8 cellular contexts compared by ENCODE assay signal in genomic region chr13:72782717-72783116, GRCh38. TPM values are rescaled to one million over a fixed set of nuclear protein-coding genes. Genes with fewer than 3 reads are reported as not detected.
A peak's percentile ranks its signal among the peaks of the same experiment; 100 is the strongest.
DNase-seq lines count a peak whose midpoint lies in the region; ATAC-seq, FAIRE-seq and TF ChIP-seq lines count a peak whose summit lies in the region.

No MANE protein-coding gene starts in this region.

- H3F3A ChIP-seq in SU-DHL-6 (ENCODE audit: insufficient read depth): 0 out of 2 replicates have a peak, but pooled peaks cover 3% of the 10 kb centered on the region

- TF ChIP-seq CTCF in SU-DHL-6 (IDR thresholded peaks at IDR 0.05; ENCODE audit: insufficient read depth, low read length, poor library complexity, severe bottlenecking) (no peak), gastrocnemius medialis (IDR thresholded peaks at IDR 0.05 in 4 of 5, conservative IDR thresholded peaks at IDR 0.05 in 1 of 5) (no peak)

- H3K27me3 ChIP-seq in SU-DHL-6 (ENCODE audit: low read length): no peaks in the 10 kb centered on the region
- H3K27me3 ChIP-seq in gastrocnemius medialis: no peaks in the 10 kb centered on the region

- in situ Hi-C loops in gastrocnemius medialis (cut with MboI; ENCODE audit: low sequenced_read_pairs in 4 of 4): loop anchor here in 1 of 4 donors (5.0 kb wide), 1 partner anchor 55 kb away; the partner anchor contains the start of genes BORA and MZT1

- H3K36me3 ChIP-seq in SU-DHL-6 (ENCODE audit: low read length): peaks cover 17% of the 10 kb centered on the region; the same call in 1 of the 2 replicates
- H3K36me3 ChIP-seq in gastrocnemius medialis: peaks cover 0 to 19% of the 10 kb centered on the region in 2 donors

- ATAC-seq in gastrocnemius medialis (no peak), GM21576 (IDR thresholded peaks at IDR 0.05; ENCODE audit: unreplicated experiment) (no peak)

- H2AFZ ChIP-seq in SU-DHL-6 (ENCODE audit: low read depth, low read length, severe bottlenecking): no peak overlapping the region

- peak overlapping the region; percentile 89 for H3K9ac ChIP-seq in SU-DHL-6 (ENCODE audit: low read length)

- no peaks in the 10 kb centered on the region for H3K9me2 ChIP-seq in SU-DHL-6 (replicated peaks; ENCODE audit: insufficient read depth, low read length)

- no peaks in the 10 kb centered on the region for H3K9me3 ChIP-seq in SU-DHL-6 (ENCODE audit: insufficient read depth, low read length)
- H3K9me3 ChIP-seq in gastrocnemius medialis: no peaks in the 10 kb centered on the region

- H3K4me2 ChIP-seq in SU-DHL-6 (ENCODE audit: low read depth, low read length, poor library complexity, severe bottlenecking): peak overlapping the region; percentile 92

- no peak for TF ChIP-seq POLR2A in gastrocnemius medialis (IDR thresholded peaks at IDR 0.05)

- DNase-seq in NCI-H2171 treated with DMSO at 0.1 percent for 48 hours (lab: John Stamatoyannopoulos, UW) (peak; percentile 13), NCI-H2171 (lab: John Stamatoyannopoulos, UW) (no peak), fibroblast of peridontal ligament (ENCODE audit: extremely low read depth) (peak; percentile 29), gastrocnemius medialis (no peak), RCC 7860 (ENCODE audit: low spot score) (no peak), HuH-7.5 (ENCODE audit: low spot score) (no peak)

- no peak for FAIRE-seq in RCC 7860 (lab: Jason Lieb, UNC)

- peaks cover 10% of the 10 kb centered on the region for H4K20me1 ChIP-seq in SU-DHL-6 (ENCODE audit: low read depth, low read length)

- H3K27ac ChIP-seq in SU-DHL-6 (ENCODE audit: low read depth, low read length) (peak overlapping the region; percentile 34; the same call in 1 of the 2 replicates), gastrocnemius medialis (peak overlapping the region; percentile 86 to 91 (median 88))

- peaks cover 85% of the 10 kb centered on the region for H3K79me2 ChIP-seq in SU-DHL-6 (ENCODE audit: insufficient read depth, low read length)

- intact Hi-C loops in gastrocnemius medialis (cut with DNase I; ENCODE audit: low total_unique reads): loop anchor here (1.0 to 10.0 kb wide), 2 partner anchors 55 to 272 kb away; partner anchors contain the start of genes BORA, KLF5 and MZT1

- H3K4me3 ChIP-seq in SU-DHL-6 (ENCODE audit: insufficient read depth, low read length, poor library complexity, severe bottlenecking) (peak overlapping the region; percentile 87), gastrocnemius medialis (peak overlapping the region; percentile 76 to 89 (median 86))

- peaks cover 26 to 27% of the 10 kb centered on the region in 2 donors for H3K4me1 ChIP-seq in gastrocnemius medialis

RNA-seq across cellular contexts. Expression of gene PIBF1, which starts 0.8 kb away (rescaled TPM):
- total RNA-seq in gastrocnemius medialis: 1 to 10 TPM; 5.3 to 10.0 (median 7.4) TPM

RNA-seq across cellular contexts. Expression of gene DIS3, which starts 1.0 kb away (rescaled TPM):
- total RNA-seq in gastrocnemius medialis: 10 to 100 TPM; 11.6 to 17.6 (median 17.0) TPM

RNA-seq across cellular contexts. Expression of gene BORA, which starts 55.0 kb away (rescaled TPM):
- total RNA-seq in gastrocnemius medialis: 1 to 10 TPM in 3 of 4 donors, under 1 TPM in 1; 0.97 to 4.0 (median 1.4) TPM

RNA-seq across cellular contexts. Expression of gene MZT1, which starts 55.3 kb away (rescaled TPM):
- total RNA-seq in gastrocnemius medialis: 10 to 100 TPM in 2 of 4 donors, 1 to 10 TPM in 2; 7.7 to 17.0 (median 10.7) TPM

Comparison
In these comparisons a context has a peak if more than half of its experiments do, and no peak if none do; other contexts are left out.
1. DNase-seq: peak in NCI-H2171 treated with DMSO at 0.1 percent for 48 hours (single experiment) and fibroblast of peridontal ligament (single experiment); none in NCI-H2171 (single experiment), gastrocnemius medialis (0 of 2), RCC 7860 (single experiment) and HuH-7.5 (single experiment).